23 cellular contexts compared by ENCODE assay signal in genomic region chr7:85997515-85997914, GRCh38.
"Had no signal": no experiment of that assay in that cellular context is flagged by ENCODE, and none has a peak within 500 bp of the region (broad histone marks: within the 10 kb centered on the region; RNA-seq: fewer than 3 reads in every experiment).

No MANE protein-coding gene starts in this region.

- H3K36me3 ChIP-seq: MG63, SJCRH30 had no signal

- H3K27me3 ChIP-seq: MG63, SJCRH30 had no signal

- H3K4me1 ChIP-seq: SJCRH30 had no signal

- H3K27ac Mint-ChIP-seq: T-cell had no signal

- ATAC-seq: Panc1, Right ventricle myocardium inferior, T-cell had no signal

- H3K27ac ChIP-seq: HL-60, SJCRH30 had no signal

- DNase-seq: KBM-7, MG63, NCI-H1092, NCI-H1105 treated with DMSO at 0.1 percent for 48 hours, NCI-H1417 treated with DMSO at 0.1 percent for 48 hours, NCI-H146, NCI-H1694 treated with DMSO at 0.1 percent for 48 hours, NCI-H1930, NCI-H2081 treated with DMSO at 0.1 percent for 48 hours, NCI-H2171, NCI-H226, NCI-H446, NCI-H510A, NCI-H524 treated with DMSO at 0.1 percent for 48 hours, NCI-H69, NCI-H774, SHP77 treated with DMSO at 0.1 percent for 48 hours, SJCRH30, SW 1271, T-cell had no signal

- H3K36me3 Mint-ChIP-seq: T-cell had no signal

- H3K4me3 Mint-ChIP-seq: T-cell had no signal

- H3K9me3 ChIP-seq: MG63, SJCRH30 had no signal

- H3K27me3 Mint-ChIP-seq: T-cell had no signal

- H3K4me3 ChIP-seq: MG63, SJCRH30 had no signal

- H3K4me1 Mint-ChIP-seq: T-cell had no signal
